20 cellular contexts compared by ENCODE assay signal in genomic region chr3:29454326-29454725, GRCh38.
DNase-seq lines count a peak whose midpoint lies in the region; ATAC-seq and TF ChIP-seq lines count a peak whose summit lies in the region.
"Had no signal": no experiment of that assay in that cellular context is flagged by ENCODE, and none has a peak within 500 bp of the region (broad histone marks: within the 10 kb centered on the region; RNA-seq: fewer than 3 reads in every experiment).

No MANE protein-coding gene starts in this region.

- H2BK15ac ChIP-seq in neuronal stem cell (ENCODE audit: low read length), result no peak overlapping the region

- no peak overlapping the region for H2BK120ac ChIP-seq in neuronal stem cell (ENCODE audit: low read depth, low read length)

- H3K4me3 ChIP-seq in neuronal stem cell (ENCODE audit: low read length in 2 of 2) (no peak overlapping the region), Peyer's patch (no peak overlapping the region)
- H3K4me3 ChIP-seq: BLaER1 treated with 17β-estradiol and CSF1 and Interleukin-3, amounts not matched to agents 10 nM and 100 nM; colonic mucosa; ovary had no signal

- H3K14ac ChIP-seq in neuronal stem cell (ENCODE audit: low read length), result no peak overlapping the region

- H3K4me1 ChIP-seq in foreskin keratinocyte (peaks cover 26% of the 10 kb centered on the region), neuronal stem cell (ENCODE audit: control insufficient read depth in 2 of 2, insufficient read depth in 1 of 2, low read depth in 1 of 2, low read length in 2 of 2) (peaks cover 0 to 2% of the 10 kb centered on the region in 2 donors), Peyer's patch (no peaks in the 10 kb centered on the region)
- H3K4me1 ChIP-seq: BLaER1 treated with 17β-estradiol and CSF1 and Interleukin-3, amounts not matched to agents 10 nM and 100 nM; colonic mucosa had no signal

- peak overlapping the region; percentile 45 for H2AFZ ChIP-seq in neuronal stem cell (ENCODE audit: low read length)

- H4K91ac ChIP-seq in neuronal stem cell (ENCODE audit: low read depth, low read length, poor library complexity), result no peak overlapping the region

- DNase-seq in left ventricle myocardium superior (no peak), cardiac septum (ENCODE audit: low spot score) (no peak), foreskin keratinocyte (peak; percentile 80 to 91), neuronal stem cell (ENCODE audit: low spot score) (no peak), GM19238 (ENCODE audit: insufficient read length, low spot score) (no peak), posterior vena cava (ENCODE audit: low spot score) (no peak), Peyer's patch (no peak)
- DNase-seq: activated T-cell treated with anti-CD3 and anti-CD28 coated beads, Interleukin-2, amount 50 U/mL, for 72 hours; colonic mucosa; EL; foreskin fibroblast; Kasumi-1; left cardiac atrium; NCI-H1417; ovary; stimulated activated naive CD8-positive, alpha-beta T cell treated with anti-CD3 and anti-CD28 coated beads, Interleukin-15, Interleukin-2, amounts not matched to agents 100 U/mL and 50 U/mL, for 24 hours had no signal

- H3K36me3 ChIP-seq in neuronal stem cell (replicated peaks in 1 of 2; ENCODE audit: control insufficient read depth in 2 of 2, insufficient read depth in 2 of 2, low read length in 2 of 2), result peaks cover 0 to 2% of the 10 kb centered on the region in 2 donors
- no peaks in the 10 kb centered on the region for H3K36me3 ChIP-seq in Peyer's patch
- H3K36me3 ChIP-seq: BLaER1 treated with 17β-estradiol and CSF1 and Interleukin-3, amounts not matched to agents 10 nM and 100 nM; colonic mucosa; ovary had no signal

- H3K27me3 ChIP-seq in foreskin keratinocyte, result no peaks in the 10 kb centered on the region
- H3K27me3 ChIP-seq in neuronal stem cell (ENCODE audit: control insufficient read depth in 3 of 3, insufficient read depth in 3 of 3, low read depth in 1 of 3, low read length in 3 of 3), result no peaks in the 10 kb centered on the region
- H3K27me3 ChIP-seq in Peyer's patch, result no peaks in the 10 kb centered on the region
- H3K27me3 ChIP-seq: BLaER1 treated with 17β-estradiol and CSF1 and Interleukin-3, amounts not matched to agents 10 nM and 100 nM; colonic mucosa; ovary had no signal

- H3K4ac ChIP-seq in neuronal stem cell (ENCODE audit: low read length), result no peak overlapping the region

- H3K9me3 ChIP-seq in neuronal stem cell (replicated peaks in 1 of 2; ENCODE audit: control insufficient read depth in 2 of 2, insufficient read depth in 1 of 2, low read depth in 1 of 2, low read length in 2 of 2) (peaks cover 0 to 2% of the 10 kb centered on the region in 2 donors), Peyer's patch (no peaks in the 10 kb centered on the region)
- H3K9me3 ChIP-seq: BLaER1 treated with 17β-estradiol and CSF1 and Interleukin-3, amounts not matched to agents 10 nM and 100 nM; colonic mucosa; ovary had no signal

- peak; percentile 25 for ATAC-seq in left ventricle myocardium superior
- peak; percentile 92 for ATAC-seq in foreskin keratinocyte
- ATAC-seq in GM19452 (IDR thresholded peaks at IDR 0.05; ENCODE audit: unreplicated experiment), result no peak
- ATAC-seq: activated naive CD4-positive, alpha-beta T cell treated with anti-CD3 and anti-CD28 coated beads, Interleukin-2, amount 50 U/mL, for 72 hours; activated T-cell treated with anti-CD3 and anti-CD28 coated beads, Interleukin-2, amount 50 U/mL, for 72 hours; Panc1; stimulated activated naive CD8-positive, alpha-beta T cell treated with anti-CD3 and anti-CD28 coated beads, Interleukin-15, Interleukin-2, amounts not matched to agents 100 U/mL and 50 U/mL, for 24 hours had no signal

- no peak for TF ChIP-seq POLR2A in Peyer's patch (IDR thresholded peaks at IDR 0.05)

- H3K79me1 ChIP-seq in neuronal stem cell (ENCODE audit: low read depth, low read length), result no peaks in the 10 kb centered on the region

- no peak overlapping the region for H3K23ac ChIP-seq in neuronal stem cell (ENCODE audit: low read depth, low read length, poor library complexity)

- H3K27ac ChIP-seq in foreskin keratinocyte (peak overlapping the region; percentile 82), neuronal stem cell (replicated peaks; ENCODE audit: low read length) (no peak overlapping the region), Peyer's patch (no peak overlapping the region)
- H3K27ac ChIP-seq: BLaER1 treated with 17β-estradiol and CSF1 and Interleukin-3, amounts not matched to agents 10 nM and 100 nM; colonic mucosa; ovary had no signal

- TF ChIP-seq CTCF in foreskin keratinocyte (conservative IDR thresholded peaks at IDR 0.05) (no peak), Peyer's patch (IDR thresholded peaks at IDR 0.05) (no peak)

- no peak overlapping the region for H2BK5ac ChIP-seq in neuronal stem cell (ENCODE audit: low read length)

- H2AK5ac ChIP-seq in neuronal stem cell (ENCODE audit: low read depth, low read length), result no peak overlapping the region

- H3K4me2 ChIP-seq in neuronal stem cell (ENCODE audit: insufficient read depth, low read length, poor library complexity, severe bottlenecking), result no peak overlapping the region
- H3K4me2 ChIP-seq: BLaER1 treated with 17β-estradiol and CSF1 and Interleukin-3, amounts not matched to agents 10 nM and 100 nM had no signal

- WGBS in neuronal stem cell (ENCODE audit: extremely low coverage in 2 of 2, insufficient read length in 2 of 2, insufficient replicate concordance in 1 of 2), 2 donors, result no CpG with 5 or more reads among the region's 5 CpGs

- no peak overlapping the region for H4K8ac ChIP-seq in neuronal stem cell (ENCODE audit: low read depth, low read length)

- no peak overlapping the region for H2BK12ac ChIP-seq in neuronal stem cell (ENCODE audit: low read length)

- H3K18ac ChIP-seq in neuronal stem cell (ENCODE audit: low read length), result no peak overlapping the region

- intact Hi-C loops in left ventricle myocardium superior (cut with micrococcal nuclease), result no loop called here
- intact Hi-C loops in cardiac septum (cut with DNase I), result loop anchor here (5.0 kb wide), 1 partner anchor 48 kb away; no protein-coding TSS in a partner anchor
- intact Hi-C loops in posterior vena cava (cut with DNase I), result no loop called here

- no peak overlapping the region for H3K9ac ChIP-seq in neuronal stem cell (ENCODE audit: low read depth, low read length, poor library complexity)
- H3K9ac ChIP-seq: BLaER1 treated with 17β-estradiol and CSF1 and Interleukin-3, amounts not matched to agents 10 nM and 100 nM had no signal

Comparison
In these comparisons a context has a peak if more than half of its experiments do, and no peak if none do; other contexts are left out.
1. DNase-seq: peak in foreskin keratinocyte (2 of 2); none in left ventricle myocardium superior (single experiment), cardiac septum (single experiment), neuronal stem cell (single experiment), GM19238 (single experiment), posterior vena cava (single experiment) and Peyer's patch (0 of 3).